Comparison of ENCODE assay signal across 8 cellular contexts in the genomic region with DNA sequence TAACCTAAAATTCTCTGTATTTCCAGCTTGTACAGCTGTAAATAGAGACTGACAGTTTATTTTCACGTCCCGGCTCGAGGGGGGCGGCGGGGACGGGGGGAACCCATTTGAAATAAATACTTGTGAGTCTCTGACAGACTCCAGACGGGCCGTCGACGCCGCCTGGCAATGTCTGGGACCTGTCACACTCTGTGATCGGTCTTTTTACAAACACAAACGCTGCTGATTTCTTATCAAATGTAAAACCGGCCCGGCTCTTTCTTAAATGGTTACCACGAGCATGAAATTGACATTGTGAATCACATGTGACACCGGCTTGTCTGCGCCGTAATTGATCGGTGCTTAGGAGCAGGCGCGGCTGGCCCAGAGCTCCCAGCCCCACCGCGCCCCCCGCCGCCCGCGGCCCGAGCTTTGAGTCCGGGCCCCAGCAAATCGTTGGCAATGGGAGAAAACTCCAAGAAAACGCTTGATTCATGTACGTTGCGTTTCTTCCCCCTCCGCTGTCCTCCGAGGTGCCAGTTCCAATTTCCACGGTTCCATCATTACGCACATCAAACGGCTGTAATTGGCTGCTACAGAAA. TPM values are rescaled to one million over a fixed set of nuclear protein-coding genes. Genes with fewer than 3 reads are reported as not detected.
DNase-seq lines count a peak whose midpoint lies in the region; ATAC-seq, FAIRE-seq and TF ChIP-seq lines count a peak whose summit lies in the region.

No MANE protein-coding gene starts in this region.

- H3K23ac ChIP-seq in mesendoderm (ENCODE audit: low read length): no peak overlapping the region

- H3K27me3 ChIP-seq in mesendoderm (ENCODE audit: insufficient read depth, low read length, poor library complexity): peaks cover 2% of the 10 kb centered on the region

- H4K5ac ChIP-seq in mesendoderm (ENCODE audit: low read length): no peak overlapping the region

- H3K9ac ChIP-seq in mesendoderm (ENCODE audit: low read length): peak overlapping the region; percentile 17

- no peaks in the 10 kb centered on the region for H3K79me1 ChIP-seq in mesendoderm (ENCODE audit: low read length)

- peak; percentile 50 for DNase-seq in Right ventricle myocardium superior
- no peak for DNase-seq in cardiac septum (ENCODE audit: low spot score)
- DNase-seq in coronary artery (ENCODE audit: low spot score): no peak
- DNase-seq in mesendoderm: no peak
- no peak for DNase-seq in NCI-H774 (lab: John Stamatoyannopoulos, UW)
- no peak for DNase-seq in RCC 7860 (ENCODE audit: low spot score)
- DNase-seq in left colon: no peak
- DNase-seq in COLO829 (ENCODE audit: low spot score): no peak

- H3K18ac ChIP-seq in mesendoderm (ENCODE audit: low read length): no peak overlapping the region

- H3K79me2 ChIP-seq in mesendoderm (ENCODE audit: control insufficient read depth, insufficient read depth, low read length): no peaks in the 10 kb centered on the region

- no peak for TF ChIP-seq CTCF in coronary artery (IDR thresholded peaks at IDR 0.05)

- FAIRE-seq in RCC 7860 (lab: Jason Lieb, UNC): no peak

- H3K4me3 ChIP-seq in coronary artery (peak overlapping the region; percentile 70), mesendoderm (ENCODE audit: low read length) (peak overlapping the region; percentile 10)

- H3K36me3 ChIP-seq in mesendoderm (ENCODE audit: control insufficient read depth, insufficient read depth, low read length): no peaks in the 10 kb centered on the region

- peak overlapping the region; percentile 64 for H3K4me2 ChIP-seq in mesendoderm (ENCODE audit: low read length)

- intact Hi-C loops in Right ventricle myocardium superior (cut with DNase I) (no loop called here), cardiac septum (cut with DNase I) (no loop called here), left colon (cut with DNase I, micrococcal nuclease) (no loop called here)

- H2AK5ac ChIP-seq in mesendoderm (ENCODE audit: low read length): no peak overlapping the region

- H2BK15ac ChIP-seq in mesendoderm (replicated peaks; ENCODE audit: low read depth): no peak overlapping the region

- no CpG with 5 or more reads among the region's 39 CpGs for WGBS in mesendoderm (ENCODE audit: extremely low coverage, insufficient coverage, low lambda C conversion rate)

- no peak overlapping the region for H3K4ac ChIP-seq in mesendoderm (ENCODE audit: low read depth, low read length)

- no peak overlapping the region for H3K56ac ChIP-seq in mesendoderm (ENCODE audit: low read length)

- H3K4me1 ChIP-seq in mesendoderm (ENCODE audit: control insufficient read depth, low read depth, low read length): no peaks in the 10 kb centered on the region

- H2BK120ac ChIP-seq in mesendoderm (ENCODE audit: low read depth, low read length): no peak overlapping the region

- no peak overlapping the region for H2BK5ac ChIP-seq in mesendoderm (ENCODE audit: low read length)

- ATAC-seq in Right ventricle myocardium superior (ENCODE audit: poor library complexity) (no peak), left colon (no peak)

- H4K8ac ChIP-seq in mesendoderm (ENCODE audit: low read depth, low read length): no peak overlapping the region

- H3K27ac ChIP-seq in coronary artery (no peak overlapping the region), mesendoderm (ENCODE audit: low read depth, low read length) (no peak overlapping the region)

RNA-seq across cellular contexts. Expression of a gene that starts 57.1 kb away (rescaled TPM):
- total RNA-seq in Right ventricle myocardium superior (not detected), cardiac septum (not detected), left colon (not detected)
- not detected for polyA plus RNA-seq in mesendoderm (2013, experiment 1 of 2)
- not detected for polyA plus RNA-seq in mesendoderm (2013, experiment 2 of 2)
